In genomic region chr11:70524096-70524922, GRCh38 we compare ENCODE assay signal across 20 cellular contexts.
A peak's percentile ranks its signal among the peaks of the same experiment; 100 is the strongest.
DNase-seq lines count a peak whose midpoint lies in the region; ATAC-seq and TF ChIP-seq lines count a peak whose summit lies in the region.
"Had no signal": no experiment of that assay in that cellular context is flagged by ENCODE, and none has a peak within 500 bp of the region (broad histone marks: within the 10 kb centered on the region; RNA-seq: fewer than 3 reads in every experiment).

No MANE protein-coding gene starts in this region.

- no peaks in the 10 kb centered on the region for H3K36me3 Mint-ChIP-seq in endodermal cell (ENCODE audit: low read depth)
- H3K36me3 Mint-ChIP-seq: naive thymus-derived CD8-positive, alpha-beta T cell had no signal

- no peaks in the 10 kb centered on the region for H4K20me1 ChIP-seq in SK-N-SH (ENCODE audit: insufficient read depth)

- POLR2A ChIA-PET in SK-N-SH (lab: Yijun Ruan, JAX): no interaction called here

- intact Hi-C loops in spleen (cut with DNase I; ENCODE audit: low total_unique reads): no loop called here

- no peaks in the 10 kb centered on the region for H3F3A ChIP-seq in SK-N-SH (replicated peaks; ENCODE audit: insufficient read depth)

- no peaks in the 10 kb centered on the region for H3K9me2 ChIP-seq in SK-N-SH

- peaks cover 14% of the 10 kb centered on the region for H3K4me1 Mint-ChIP-seq in endodermal cell
- H3K4me1 Mint-ChIP-seq: activated naive CD8-positive, alpha-beta T cell treated with anti-CD3 and anti-CD28 coated beads, Interleukin-2, amount 50 U/mL, for 24 hours; naive thymus-derived CD8-positive, alpha-beta T cell had no signal

- DNase-seq in SK-N-SH (peak; percentile 59), NT2/D1 (ENCODE audit: low read depth, low spot score) (peak; percentile 36), endodermal cell (peak; percentile 68), spleen (peak; percentile 49), HCEC 1CT (no peak), GM03348 (ENCODE audit: low spot score) (no peak), HT-29 (ENCODE audit: low spot score) (no peak)
- DNase-seq: activated naive CD8-positive, alpha-beta T cell treated with anti-CD3 and anti-CD28 coated beads, Interleukin-2, amount 50 U/mL, for 24 hours; activated T-cell treated with anti-CD3 and anti-CD28 coated beads, Interleukin-2, amount 50 U/mL, for 72 hours; C1 segment of cervical spinal cord; NCI-H1417 treated with DMSO at 0.1 percent for 48 hours; NCI-H446; stimulated activated CD4-positive, alpha-beta T cell treated with anti-CD3 and anti-CD28 coated beads, Interleukin-12 subunit alpha, Interleukin-12 subunit beta, amount 100 ng/mL, for 4 hours; T-helper 2 cell; testis had no signal

- WGBS in SK-N-SH (ENCODE audit: low lambda C conversion rate): 44% methylated on average over 12 of the region's 21 CpGs
- WGBS in endodermal cell (ENCODE audit: insufficient coverage in 1 of 2, insufficient read length in 1 of 2), 2 experiments: 71 to 76% methylated on average over 16 to 21 of the region's 21 CpGs
- 73 to 79% (median 78%) methylated on average over 10 to 21 of the region's 21 CpGs for WGBS in spleen, 5 donors

- H3K27me3 Mint-ChIP-seq in endodermal cell (ENCODE audit: insufficient read depth): no peaks in the 10 kb centered on the region

- no peaks in the 10 kb centered on the region for H3K27me3 ChIP-seq in SK-N-SH (ENCODE audit: insufficient read depth)
- H3K27me3 ChIP-seq in NT2/D1 (ENCODE audit: insufficient read depth, insufficient read length): no peaks in the 10 kb centered on the region
- no peaks in the 10 kb centered on the region for H3K27me3 ChIP-seq in endodermal cell (ENCODE audit: control insufficient read depth, insufficient read depth, low read length, poor library complexity, severe bottlenecking)
- H3K27me3 ChIP-seq in spleen (replicated peaks in 1 of 7): peaks cover 0 to 44% (median 0%) of the 10 kb centered on the region in 7 donors
- H3K27me3 ChIP-seq: testis had no signal

- H3K79me2 ChIP-seq in SK-N-SH (ENCODE audit: insufficient read depth): no peaks in the 10 kb centered on the region

- H2AFZ ChIP-seq in SK-N-SH (ENCODE audit: low read depth): no peak overlapping the region

- TF ChIP-seq CTCF in SK-N-SH (IDR thresholded peaks at IDR 0.05) (no peak), endodermal cell (conservative IDR thresholded peaks at IDR 0.05) (no peak), spleen (IDR thresholded peaks at IDR 0.05 in 8 of 11, conservative IDR thresholded peaks at IDR 0.05 in 3 of 11) (no peak)

- no peak overlapping the region for H3K4me3 ChIP-seq in SK-N-SH (ENCODE audit: low read depth in 2 of 2, low read length in 1 of 2)
- no peak overlapping the region for H3K4me3 ChIP-seq in NT2/D1 (ENCODE audit: insufficient read length, low read depth)
- no peak overlapping the region for H3K4me3 ChIP-seq in endodermal cell (ENCODE audit: low read length)
- no peak overlapping the region for H3K4me3 ChIP-seq in spleen
- H3K4me3 ChIP-seq: A549, heart left ventricle, psoas muscle, testis had no signal

- H3K4me1 ChIP-seq in SK-N-SH (ENCODE audit: control insufficient read depth in 1 of 2, insufficient read depth in 2 of 2, low read depth in 1 of 2, low read length in 1 of 2) (peaks cover 0 to 59% of the 10 kb centered on the region in 2 experiments; a peak in 1 of 4 replicates), NT2/D1 (ENCODE audit: insufficient read depth, insufficient read length) (peaks cover 24% of the 10 kb centered on the region), endodermal cell (ENCODE audit: control insufficient read depth, insufficient read depth, low read length) (no peaks in the 10 kb centered on the region), spleen (peaks cover 0 to 22% (median 4%) of the 10 kb centered on the region in 6 donors)
- H3K4me1 ChIP-seq: A549, psoas muscle, testis had no signal

- TF ChIP-seq EP300 in SK-N-SH (IDR thresholded peaks at IDR 0.05; ENCODE audit: borderline replicate concordance in 1 of 2, low read depth in 1 of 2, low read length in 1 of 2): no peak

- CTCF ChIA-PET in SK-N-SH (lab: Yijun Ruan, JAX): interaction anchor here (1.0 to 2.3 kb wide), 3 partner anchors 17 to 22 kb away, joined by 3 to 6 read pairs (median 3); no protein-coding TSS in a partner anchor

- H3K9me3 Mint-ChIP-seq in endodermal cell: no peaks in the 10 kb centered on the region
- H3K9me3 Mint-ChIP-seq: activated naive CD8-positive, alpha-beta T cell treated with anti-CD3 and anti-CD28 coated beads, Interleukin-2, amount 50 U/mL, for 24 hours; activated T-cell treated with anti-CD3 and anti-CD28 coated beads, Interleukin-2, amount 50 U/mL, for 72 hours; naive thymus-derived CD8-positive, alpha-beta T cell had no signal

- H3K4me3 Mint-ChIP-seq in endodermal cell: no peak overlapping the region
- H3K4me3 Mint-ChIP-seq: activated naive CD8-positive, alpha-beta T cell treated with anti-CD3 and anti-CD28 coated beads, Interleukin-2, amount 50 U/mL, for 24 hours; activated T-cell treated with anti-CD3 and anti-CD28 coated beads, Interleukin-2, amount 50 U/mL, for 72 hours; naive thymus-derived CD8-positive, alpha-beta T cell had no signal

- H3K9me3 ChIP-seq in SK-N-SH: no peaks in the 10 kb centered on the region
- H3K9me3 ChIP-seq in NT2/D1 (ENCODE audit: insufficient read depth, low read length): no peaks in the 10 kb centered on the region
- H3K9me3 ChIP-seq in endodermal cell (ENCODE audit: control insufficient read depth, low read length): no peaks in the 10 kb centered on the region
- no peaks in the 10 kb centered on the region for H3K9me3 ChIP-seq in spleen
- H3K9me3 ChIP-seq: A549, heart left ventricle, psoas muscle, testis had no signal

- H3K9ac ChIP-seq in SK-N-SH (no peak overlapping the region), NT2/D1 (ENCODE audit: insufficient read length, low read depth) (no peak overlapping the region), endodermal cell (ENCODE audit: extremely low read depth, low read length, poor library complexity, severe bottlenecking) (no peak overlapping the region)

- peak overlapping the region; percentile 83 for H3K27ac Mint-ChIP-seq in endodermal cell
- H3K27ac Mint-ChIP-seq: activated naive CD8-positive, alpha-beta T cell treated with anti-CD3 and anti-CD28 coated beads, Interleukin-2, amount 50 U/mL, for 24 hours; activated T-cell treated with anti-CD3 and anti-CD28 coated beads, Interleukin-2, amount 50 U/mL, for 72 hours; naive thymus-derived CD8-positive, alpha-beta T cell had no signal

- H3K36me3 ChIP-seq in SK-N-SH (replicated peaks in 1 of 2; ENCODE audit: control insufficient read depth in 1 of 2, insufficient read depth in 2 of 2, low read length in 1 of 2): no peaks in the 10 kb centered on the region
- H3K36me3 ChIP-seq in NT2/D1 (ENCODE audit: insufficient read depth, insufficient read length, low read length): no peaks in the 10 kb centered on the region
- no peaks in the 10 kb centered on the region for H3K36me3 ChIP-seq in endodermal cell (ENCODE audit: control insufficient read depth, insufficient read depth, low read length)
- H3K36me3 ChIP-seq in spleen: no peaks in the 10 kb centered on the region
- H3K36me3 ChIP-seq: heart left ventricle had no signal

- H3K27ac ChIP-seq in SK-N-SH (ENCODE audit: low read depth in 2 of 2, low read length in 1 of 2) (peak overlapping the region in 1 of 2 experiments; percentile 22; a peak in 1 of 4 replicates), endodermal cell (ENCODE audit: low read depth, low read length) (no peak overlapping the region), spleen (no peak overlapping the region)
- H3K27ac ChIP-seq: heart left ventricle, psoas muscle, testis had no signal

- TF ChIP-seq POLR2A in spleen (IDR thresholded peaks at IDR 0.05): no peak

- TF ChIP-seq RAD21 in SK-N-SH (IDR thresholded peaks at IDR 0.05; ENCODE audit: low read length): no peak

- ATAC-seq in SK-N-SH treated with all-trans-retinoic acid at 6 μM for 48 hours: no peak
- ATAC-seq: A549; activated naive CD8-positive, alpha-beta T cell treated with anti-CD3 and anti-CD28 coated beads, Interleukin-2, amount 50 U/mL, for 24 hours; activated T-cell treated with anti-CD3 and anti-CD28 coated beads, Interleukin-2, amount 50 U/mL, for 72 hours; naive thymus-derived CD8-positive, alpha-beta T cell; psoas muscle had no signal

- no peak overlapping the region for H3K4me2 ChIP-seq in SK-N-SH
- H3K4me2 ChIP-seq: A549 had no signal

TF ChIP-seq in SK-N-SH, 30 proteins besides CTCF, POLR2A, EP300 and RAD21 (continues in another document):
- no peak for TF ChIP-seq NFIC (IDR thresholded peaks at IDR 0.05; ENCODE audit: borderline replicate concordance)
- TF ChIP-seq TAF1 (IDR thresholded peaks at IDR 0.05; ENCODE audit: borderline replicate concordance, low read depth, low read length): no peak

TF ChIP-seq in SK-N-SH treated with all-trans-retinoic acid at 6 μM for 48 hours, 23 proteins besides CTCF, POLR2A, EP300 and RAD21 (continues in another document):
- TF ChIP-seq CSDC2 (CRISPR knock-in tag; IDR thresholded peaks at IDR 0.05) (no peak), PATZ1 (CRISPR knock-in tag; IDR thresholded peaks at IDR 0.05; ENCODE audit: borderline replicate concordance) (no peak), POU6F1 (CRISPR knock-in tag; IDR thresholded peaks at IDR 0.05; ENCODE audit: borderline replicate concordance, low read depth) (no peak)

Comparison
In these comparisons a context has a peak if more than half of its experiments do, and no peak if none do; other contexts are left out.
1. DNase-seq: peak in SK-N-SH (single experiment), NT2/D1 (single experiment), endodermal cell (single experiment) and spleen (single experiment); none in HCEC 1CT (single experiment), GM03348 (single experiment) and HT-29 (single experiment).